In the genomic region with DNA sequence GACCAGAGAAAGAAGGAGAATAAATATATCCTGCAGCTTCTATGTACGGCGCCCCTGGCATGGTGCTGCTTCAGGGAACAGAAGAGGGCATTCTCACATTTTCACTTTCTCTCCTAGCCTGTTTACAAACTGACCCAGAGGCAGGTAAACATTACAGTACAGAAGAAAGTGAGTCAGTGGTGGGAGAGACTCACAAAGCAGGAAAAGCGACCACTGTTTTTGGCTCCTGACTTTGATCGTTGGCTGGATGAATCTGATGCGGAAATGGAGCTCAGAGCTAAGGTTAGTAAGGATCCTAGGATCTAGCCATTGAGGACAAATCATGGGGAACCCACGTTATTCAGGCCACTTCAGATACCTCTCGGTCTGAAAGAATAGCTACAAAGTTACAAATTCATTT, we compare ENCODE assay signal across 22 cellular contexts. TPM values are rescaled to one million over a fixed set of nuclear protein-coding genes. Genes with fewer than 3 reads are reported as not detected.
DNase-seq lines count a peak whose midpoint lies in the region; ATAC-seq and TF ChIP-seq lines count a peak whose summit lies in the region.
"Had no signal": no experiment of that assay in that cellular context is flagged by ENCODE, and none has a peak within 500 bp of the region (broad histone marks: within the 10 kb centered on the region; RNA-seq: fewer than 3 reads in every experiment).

No MANE protein-coding gene starts in this region.

- H3K18ac ChIP-seq in H9 (ENCODE audit: insufficient read length, low read depth, low read length) (no peak overlapping the region), trophoblast cell (ENCODE audit: low read length) (no peak overlapping the region)

- peak overlapping the region; percentile 32 for H3K4me3 ChIP-seq in trophoblast cell (ENCODE audit: low read depth, low read length)
- no peak overlapping the region for H3K4me3 ChIP-seq in suprapubic skin
- H3K4me3 ChIP-seq: A549; BLaER1 treated with 17β-estradiol and CSF1 and Interleukin-3, amounts not matched to agents 10 nM and 100 nM; GM23338; HAP-1 had no signal

- H3K79me2 ChIP-seq in H9 (ENCODE audit: insufficient read depth, low read length) (no peaks in the 10 kb centered on the region), trophoblast cell (ENCODE audit: control insufficient read depth, insufficient read depth, low read length, poor library complexity) (no peaks in the 10 kb centered on the region)

- H3K4me1 ChIP-seq in H9 (ENCODE audit: insufficient read depth, low read length) (no peaks in the 10 kb centered on the region), trophoblast cell (ENCODE audit: control insufficient read depth in 1 of 2, insufficient read depth in 2 of 2, low read length in 2 of 2) (peaks cover 5 to 9% of the 10 kb centered on the region in 2 experiments), suprapubic skin (no peaks in the 10 kb centered on the region)
- H3K4me1 ChIP-seq: A549; BLaER1 treated with 17β-estradiol and CSF1 and Interleukin-3, amounts not matched to agents 10 nM and 100 nM; HAP-1 had no signal

- H4K91ac ChIP-seq in H9 (ENCODE audit: insufficient read length, low read depth, low read length): no peak overlapping the region
- no peak overlapping the region for H4K91ac ChIP-seq in trophoblast cell (ENCODE audit: low read depth, low read length)

- no peak overlapping the region for H4K12ac ChIP-seq in trophoblast cell (ENCODE audit: low read depth, low read length)

- DNase-seq in H9 (no peak), trophoblast cell (no peak), sciatic nerve (ENCODE audit: low spot score) (no peak), suprapubic skin (ENCODE audit: low spot score in 2 of 2) (no peak)
- no peak for DNase-seq in activated naive CD4-positive, alpha-beta T cell treated with anti-CD3 and anti-CD28 coated beads, Interleukin-2, amount 50 U/mL, for 16 hours
- DNase-seq: 8988T; ACHN; AML-193; BE2C; Calu3; CD4-positive, alpha-beta memory T cell; COR-L47; DMS53; DMS79 treated with DMSO at 0.1 percent for 48 hours; GF-D8; HFFc6 had no signal

- H3K9me3 Mint-ChIP-seq in H9: no peaks in the 10 kb centered on the region
- H3K9me3 Mint-ChIP-seq: CD4-positive, alpha-beta memory T cell; GM23338; HFFc6 had no signal

- H3T11ph ChIP-seq in H9 (ENCODE audit: low read length): no peak overlapping the region

- H3K4ac ChIP-seq in H9 (ENCODE audit: low read depth, low read length) (no peak overlapping the region), trophoblast cell (ENCODE audit: low read depth, low read length) (no peak overlapping the region)

- H3K14ac ChIP-seq in H9 (ENCODE audit: insufficient read depth, low read length) (no peak overlapping the region), trophoblast cell (ENCODE audit: low read length) (no peak overlapping the region)

- H3K27me3 ChIP-seq in H9 (ENCODE audit: insufficient read depth, low read length): no peaks in the 10 kb centered on the region
- H3K27me3 ChIP-seq in trophoblast cell (ENCODE audit: insufficient read depth, low read length): no peaks in the 10 kb centered on the region
- no peaks in the 10 kb centered on the region for H3K27me3 ChIP-seq in suprapubic skin
- H3K27me3 ChIP-seq: BE2C; BLaER1 treated with 17β-estradiol and CSF1 and Interleukin-3, amounts not matched to agents 10 nM and 100 nM had no signal

- H2BK20ac ChIP-seq in H9 (ENCODE audit: low read depth, low read length, poor library complexity, severe bottlenecking): no peak overlapping the region

- H3K23ac ChIP-seq in H9 (ENCODE audit: insufficient read length, low read depth, low read length) (no peak overlapping the region), trophoblast cell (ENCODE audit: low read length) (no peak overlapping the region)

- H4K5ac ChIP-seq in H9 (ENCODE audit: insufficient read length, low read depth, low read length): no peak overlapping the region

- WGBS in H9 (ENCODE audit: extremely low coverage, insufficient read length, low lambda C conversion rate): no CpG with 5 or more reads among the region's 7 CpGs
- no CpG with 5 or more reads among the region's 7 CpGs for WGBS in trophoblast cell (ENCODE audit: extremely low coverage, insufficient coverage, insufficient read length)
- 89% methylated on average over 7 of the region's 7 CpGs for WGBS in suprapubic skin

- H3K4me1 Mint-ChIP-seq in H9: no peaks in the 10 kb centered on the region
- H3K4me1 Mint-ChIP-seq: GM23338 had no signal

- ATAC-seq in sciatic nerve (no peak), HG02938 (IDR thresholded peaks at IDR 0.05; ENCODE audit: unreplicated experiment) (no peak)
- ATAC-seq: A549, GM23338 had no signal

- H3K36me3 Mint-ChIP-seq in H9 (ENCODE audit: insufficient read depth in 1 of 3, low read depth in 3 of 3): peaks cover 56 to 85% (median 80%) of the 10 kb centered on the region in 3 experiments; a peak in 6 of 7 replicates

- no peaks in the 10 kb centered on the region for H3K27me3 Mint-ChIP-seq in H9 (ENCODE audit: low read depth)
- H3K27me3 Mint-ChIP-seq: CD4-positive, alpha-beta memory T cell had no signal

- H3K27ac Mint-ChIP-seq in H9: peak overlapping the region in 2 of 3 experiments; percentile 39 to 78; a peak in 1 of 7 replicates
- H3K27ac Mint-ChIP-seq: CD4-positive, alpha-beta memory T cell; GM23338; HFFc6 had no signal

- H2AK5ac ChIP-seq in H9 (ENCODE audit: insufficient read length, low read length) (no peak overlapping the region), trophoblast cell (ENCODE audit: low read length) (no peak overlapping the region)

- H2AFZ ChIP-seq in H9 (ENCODE audit: low read length) (no peak overlapping the region), trophoblast cell (ENCODE audit: insufficient read depth, low read length, poor library complexity) (no peak overlapping the region)
- H2AFZ ChIP-seq: GM23338 had no signal

- no peak overlapping the region for H2BK12ac ChIP-seq in H9 (ENCODE audit: insufficient read length, low read depth, low read length)
- no peak overlapping the region for H2BK12ac ChIP-seq in trophoblast cell (ENCODE audit: low read length)

- intact Hi-C loops in sciatic nerve (cut with DNase I): no loop called here

- TF ChIP-seq EP300 in suprapubic skin (IDR thresholded peaks at IDR 0.05): no peak

- no peak for TF ChIP-seq CTCF in H9 (conservative IDR thresholded peaks at IDR 0.05)
- TF ChIP-seq CTCF in VCaP (conservative IDR thresholded peaks at IDR 0.05): no peak
- TF ChIP-seq CTCF in suprapubic skin (IDR thresholded peaks at IDR 0.05): no peak

- no peak for TF ChIP-seq POLR2A in suprapubic skin (IDR thresholded peaks at IDR 0.05)

- no peak overlapping the region for H3K56ac ChIP-seq in H9 (ENCODE audit: insufficient read length, low read depth, low read length)

- H2BK5ac ChIP-seq in H9 (ENCODE audit: insufficient read length, low read length): no peak overlapping the region
- no peak overlapping the region for H2BK5ac ChIP-seq in trophoblast cell (ENCODE audit: low read depth, low read length, poor library complexity)

- no peaks in the 10 kb centered on the region for H3K9me3 ChIP-seq in H9 (ENCODE audit: control insufficient read depth, low read depth, low read length)
- no peaks in the 10 kb centered on the region for H3K9me3 ChIP-seq in trophoblast cell (ENCODE audit: insufficient read depth, low read depth, low read length)
- H3K9me3 ChIP-seq in suprapubic skin: no peaks in the 10 kb centered on the region
- H3K9me3 ChIP-seq: A549; BE2C; BLaER1 treated with 17β-estradiol and CSF1 and Interleukin-3, amounts not matched to agents 10 nM and 100 nM; HAP-1 had no signal

- no peak overlapping the region for H4K8ac ChIP-seq in H9 (replicated peaks; ENCODE audit: insufficient read length, low read depth, low read length)
- H4K8ac ChIP-seq in trophoblast cell (ENCODE audit: low read depth, low read length): no peak overlapping the region

- H4K20me1 ChIP-seq in H9 (ENCODE audit: control insufficient read depth, insufficient read depth, insufficient read length): no peaks in the 10 kb centered on the region

- no peak overlapping the region for H3K9ac ChIP-seq in H9 (ENCODE audit: extremely low read depth, insufficient read length, low read length)
- no peak overlapping the region for H3K9ac ChIP-seq in trophoblast cell (ENCODE audit: low read length)
- H3K9ac ChIP-seq: BLaER1 treated with 17β-estradiol and CSF1 and Interleukin-3, amounts not matched to agents 10 nM and 100 nM had no signal

- H2BK15ac ChIP-seq in H9 (ENCODE audit: low read depth, low read length): no peak overlapping the region

- H3K79me1 ChIP-seq in H9 (ENCODE audit: insufficient read depth, low read depth, low read length, poor library complexity, severe bottlenecking) (peaks cover 2% of the 10 kb centered on the region), trophoblast cell (ENCODE audit: low read length) (peaks cover 4% of the 10 kb centered on the region)

- no peaks in the 10 kb centered on the region for H3K23me2 ChIP-seq in H9 (ENCODE audit: insufficient read length, low read depth, low read length, poor library complexity, severe bottlenecking)

- no peak overlapping the region for H3K27ac ChIP-seq in H9 (ENCODE audit: insufficient read length, low read depth, low read length)
- H3K27ac ChIP-seq in VCaP: peak overlapping the region; percentile 34
- no peak overlapping the region for H3K27ac ChIP-seq in trophoblast cell (ENCODE audit: low read depth, low read length)
- no peak overlapping the region for H3K27ac ChIP-seq in suprapubic skin
- H3K27ac ChIP-seq: A549; BLaER1 treated with 17β-estradiol and CSF1 and Interleukin-3, amounts not matched to agents 10 nM and 100 nM had no signal

- H3K4me2 ChIP-seq in H9 (ENCODE audit: insufficient read depth, insufficient read length, low read length) (no peak overlapping the region), trophoblast cell (ENCODE audit: low read length) (no peak overlapping the region)
- H3K4me2 ChIP-seq: A549; BLaER1 treated with 17β-estradiol and CSF1 and Interleukin-3, amounts not matched to agents 10 nM and 100 nM; GM23338 had no signal

- H2BK120ac ChIP-seq in H9 (ENCODE audit: low read depth, low read length, poor library complexity, severe bottlenecking): no peak overlapping the region
- no peak overlapping the region for H2BK120ac ChIP-seq in trophoblast cell (ENCODE audit: insufficient read depth, low read length, poor library complexity)

- H3K4me3 Mint-ChIP-seq in H9: no peak overlapping the region; a peak in 1 of 5 replicates
- H3K4me3 Mint-ChIP-seq: CD4-positive, alpha-beta memory T cell; GM23338; HFFc6 had no signal

- H3K36me3 ChIP-seq in trophoblast cell (ENCODE audit: control insufficient read depth in 1 of 2, insufficient read depth in 2 of 2, low read length in 2 of 2) (peaks cover 2 to 17% of the 10 kb centered on the region in 2 experiments), suprapubic skin (peaks cover 45% of the 10 kb centered on the region)

RNA-seq across cellular contexts. Expression of a gene that starts 26.4 kb away (rescaled TPM):
- total RNA-seq in H9 (2021): 131 and 133 TPM in 2 replicates
- 132 and 133 TPM in 2 replicates for polyA plus RNA-seq in trophoblast cell (2013)
- 45.4 TPM for total RNA-seq in sciatic nerve
- total RNA-seq in suprapubic skin: 10 to 100 TPM; 36.6 to 65.2 (median 44.9) TPM

RNA-seq across cellular contexts. Expression of a gene that starts 39.1 kb away (rescaled TPM):
- total RNA-seq in H9 (2021) (24.5 and 26.6 TPM in 2 replicates), sciatic nerve (39.4 TPM), suprapubic skin (10 to 100 TPM; 22.2 to 58.3 (median 33.5) TPM)
- polyA plus RNA-seq in trophoblast cell (2013): 16.9 and 17.2 TPM in 2 replicates

RNA-seq across cellular contexts. Expression of a gene that starts 54.3 kb away (rescaled TPM):
- 41.8 and 44.7 TPM in 2 replicates for total RNA-seq in H9 (2021)
- 28.3 and 29.2 TPM in 2 replicates for polyA plus RNA-seq in trophoblast cell (2013)
- total RNA-seq in sciatic nerve: 24.4 TPM
- 10 to 100 TPM; 37.1 to 72.5 (median 49.1) TPM for total RNA-seq in suprapubic skin
